Comparison of ENCODE assay signal across 8 cellular contexts in genomic region chr9:15135167-15135792, GRCh38.
DNase-seq lines count a peak whose midpoint lies in the region; ATAC-seq and TF ChIP-seq lines count a peak whose summit lies in the region.

No MANE protein-coding gene starts in this region.

- no peaks in the 10 kb centered on the region for H3K9me3 ChIP-seq in parathyroid adenoma (ENCODE audit: control insufficient read depth, low read length)

- H2AFZ ChIP-seq in parathyroid adenoma, result peak overlapping the region; percentile 68

- TF ChIP-seq CTCF in GM10248 (IDR thresholded peaks at IDR 0.05; ENCODE audit: control extremely low read depth, extremely low read depth, low read depth, missing control alignments), result peak; percentile 74
- peak; percentile 92 for TF ChIP-seq CTCF in LNCaP clone FGC (IDR thresholded peaks at IDR 0.05; ENCODE audit: control insufficient read depth, extremely low read depth, insufficient read depth)
- peak; percentile 65 for TF ChIP-seq CTCF in parathyroid adenoma (IDR thresholded peaks at IDR 0.05)

- ATAC-seq in activated naive CD4-positive, alpha-beta T cell treated with anti-CD3 and anti-CD28 coated beads, Interleukin-2, amount 50 U/mL, for 72 hours, result peak; percentile 70 to 87
- ATAC-seq in Right ventricle myocardium superior (ENCODE audit: poor library complexity), result peak; percentile 93

- H3K79me2 ChIP-seq in parathyroid adenoma, result no peaks in the 10 kb centered on the region

- H3K4me1 ChIP-seq in parathyroid adenoma, result no peaks in the 10 kb centered on the region

- H3K36me3 Mint-ChIP-seq in activated naive CD4-positive, alpha-beta T cell treated with anti-CD3 and anti-CD28 coated beads, Interleukin-2, amount 50 U/mL, for 72 hours, result no peaks in the 10 kb centered on the region

- POLR2A ChIA-PET in GM10248 (lab: Yijun Ruan, JAX), result no interaction called here

- H3K9me3 Mint-ChIP-seq in activated naive CD4-positive, alpha-beta T cell treated with anti-CD3 and anti-CD28 coated beads, Interleukin-2, amount 50 U/mL, for 72 hours, result no peaks in the 10 kb centered on the region

- no peak overlapping the region for H3K27ac Mint-ChIP-seq in activated naive CD4-positive, alpha-beta T cell treated with anti-CD3 and anti-CD28 coated beads, Interleukin-2, amount 50 U/mL, for 72 hours

- CTCF ChIA-PET in GM10248 (lab: Yijun Ruan, JAX), result interaction anchor here (0.7 to 3.4 kb wide), 27 partner anchors 8 to 1785 kb away, joined by 3 to 42 read pairs (median 3); no protein-coding TSS in a partner anchor

- no peaks in the 10 kb centered on the region for H3K36me3 ChIP-seq in H7 (replicated peaks; ENCODE audit: control insufficient read depth, insufficient read depth, low read length)
- no peaks in the 10 kb centered on the region for H3K36me3 ChIP-seq in parathyroid adenoma (ENCODE audit: control insufficient read depth, insufficient read depth, low read length)

- DNase-seq in GM10248 (ENCODE audit: extremely low spot score) (peak; percentile 53), H7 (peak; percentile 73), LNCaP clone FGC (ENCODE audit: low read depth) (peak; percentile 31), RPMI8226 (peak; percentile 53), Right ventricle myocardium superior (no peak), KG1 (lab: John Stamatoyannopoulos, UW) (no peak)
- DNase-seq in activated naive CD4-positive, alpha-beta T cell treated with anti-CD3 and anti-CD28 coated beads, Interleukin-2, amount 50 U/mL, for 72 hours (ENCODE audit: low spot score in 2 of 2), result peak; percentile 50 to 58

- H3K9ac ChIP-seq in parathyroid adenoma, result no peak overlapping the region

- H3K27me3 ChIP-seq in H7 (ENCODE audit: control insufficient read depth, insufficient read depth, low read length), result no peaks in the 10 kb centered on the region
- H3K27me3 ChIP-seq in parathyroid adenoma (ENCODE audit: control insufficient read depth, insufficient read depth, low read length), result no peaks in the 10 kb centered on the region

- H3K4me3 ChIP-seq in H7 (ENCODE audit: insufficient read depth, low read depth, low read length), result no peak overlapping the region
- H3K4me3 ChIP-seq in LNCaP clone FGC (ENCODE audit: low read depth, low read length), result no peak overlapping the region
- no peak overlapping the region for H3K4me3 ChIP-seq in parathyroid adenoma (ENCODE audit: low read depth, low read length)

- no peak overlapping the region for H3K27ac ChIP-seq in parathyroid adenoma

- intact Hi-C loops in Right ventricle myocardium superior (cut with DNase I), result no loop called here

- peak overlapping the region; percentile 46 for H3K4me2 ChIP-seq in parathyroid adenoma (ENCODE audit: low read length)

Comparison
In these comparisons a context has a peak if more than half of its experiments do, and no peak if none do; other contexts are left out.
1. DNase-seq: peak in GM10248 (single experiment), H7 (single experiment), LNCaP clone FGC (single experiment), RPMI8226 (single experiment) and activated naive CD4-positive, alpha-beta T cell treated with anti-CD3 and anti-CD28 coated beads, Interleukin-2, amount 50 U/mL, for 72 hours (2 of 2); none in Right ventricle myocardium superior (single experiment) and KG1 (single experiment).
2. Peak in every context shown above with its lines, with median percentiles within 50 percentile points of each other: CTCF ChIP-seq.